In the genomic region with DNA sequence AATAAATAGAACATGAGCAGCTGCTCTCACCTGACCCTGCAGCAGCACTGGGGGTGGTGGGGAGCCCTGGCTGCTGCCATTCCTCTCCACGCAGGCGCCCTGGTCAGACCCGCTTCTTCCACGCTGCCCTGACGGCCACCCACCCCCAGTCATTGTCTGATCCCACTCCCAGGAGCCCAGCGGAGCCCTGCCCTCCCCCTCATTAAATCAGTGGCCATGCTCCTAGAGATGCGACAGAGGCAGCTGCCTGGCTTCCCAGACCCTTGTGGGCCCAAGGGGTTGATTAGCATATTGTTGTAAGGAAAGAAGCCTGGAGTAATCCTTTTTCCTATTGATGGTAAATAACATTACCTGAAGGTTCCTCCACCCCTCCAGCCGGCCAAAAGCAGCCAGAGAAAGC, we compare ENCODE assay signal across 17 cellular contexts.
DNase-seq lines count a peak whose midpoint lies in the region; ATAC-seq, FAIRE-seq and TF ChIP-seq lines count a peak whose summit lies in the region.
"Had no signal": no experiment of that assay in that cellular context is flagged by ENCODE, and none has a peak within 500 bp of the region (broad histone marks: within the 10 kb centered on the region; RNA-seq: fewer than 3 reads in every experiment).

No MANE protein-coding gene starts in this region.

- H3K27ac Mint-ChIP-seq in activated naive CD4-positive, alpha-beta T cell treated with anti-CD3 and anti-CD28 coated beads, Interleukin-2, amount 50 U/mL, for 72 hours, result peak overlapping the region; percentile 38 to 88
- H3K27ac Mint-ChIP-seq in activated B cell treated with CpG ODN at 0.5 μM for 24 hours, result peak overlapping the region; percentile 93
- peak overlapping the region; percentile 95 for H3K27ac Mint-ChIP-seq in stimulated activated naive B cell treated with anti-CD40 and anti-IgM and Interleukin-4, amounts not matched to agents 10 μg/mL and 1 μg/mL and 100 μg/mL, for 72 hours

- TF ChIP-seq CTCF in activated B cell treated with CpG ODN at 0.5 μM for 24 hours (IDR thresholded peaks at IDR 0.05), result no peak

- DNase-seq in activated naive CD4-positive, alpha-beta T cell treated with anti-CD3 and anti-CD28 coated beads, Interleukin-2, amount 50 U/mL, for 72 hours (ENCODE audit: low spot score in 2 of 2), result no peak
- DNase-seq in activated naive CD4-positive, alpha-beta T cell treated with anti-CD3 and anti-CD28 coated beads, Interleukin-2, amount 50 U/mL, for 16 hours, result no peak
- DNase-seq in activated B cell treated with CpG ODN at 0.5 μM for 24 hours (no peak), iPS-NIHi11 (ENCODE audit: low spot score) (peak; percentile 44), left cardiac atrium (no peak), GM12891 (ENCODE audit: insufficient read length, low spot score) (no peak)
- peak; percentile 13 for DNase-seq in stimulated activated naive B cell treated with anti-CD40 and anti-IgM and Interleukin-4, amounts not matched to agents 10 μg/mL and 1 μg/mL and 100 μg/mL, for 72 hours
- DNase-seq: activated CD4-positive, alpha-beta T cell treated with anti-CD3 and anti-CD28 coated beads, Interleukin-2, amount 50 U/mL, for 1 hour; activated T-cell treated with anti-CD3 and anti-CD28 coated beads, Interleukin-2, amount 50 U/mL, for 48 hours; adrenal gland; Calu3; KG1; NCI-H2107; PC-3; stimulated activated CD4-positive, alpha-beta T cell treated with anti-CD3 and anti-CD28 coated beads, Interleukin-1b, Interleukin-23, amount 100 ng/mL, for 48 hours; substantia nigra had no signal

- no peaks in the 10 kb centered on the region for H3K27me3 Mint-ChIP-seq in activated B cell treated with CpG ODN at 0.5 μM for 24 hours
- H3K27me3 Mint-ChIP-seq in stimulated activated naive B cell treated with anti-CD40 and anti-IgM and Interleukin-4, amounts not matched to agents 10 μg/mL and 1 μg/mL and 100 μg/mL, for 72 hours, result peaks cover 4 to 5% of the 10 kb centered on the region in 2 donors

- CTCF ChIA-PET in activated B cell treated with CpG ODN at 0.5 μM for 24 hours (lab: Charles Lee), result interaction anchor here (0.9 to 1.1 kb wide), 2 partner anchors 32 to 530 kb away, joined by 3 to 4 read pairs; no protein-coding TSS in a partner anchor

- no peak for TF ChIP-seq POLR2A in GM12891 (IDR thresholded peaks at IDR 0.05; ENCODE audit: low read depth, low read length)

- intact Hi-C loops in activated B cell treated with CpG ODN at 0.5 μM for 24 hours (cut with micrococcal nuclease) (loop anchor here (2.0 kb wide), 1 partner anchor 385 kb away; no protein-coding TSS in a partner anchor), left cardiac atrium (cut with DNase I) (no loop called here)

- FAIRE-seq in GM12891 (lab: Jason Lieb, UNC), result no peak

- H3K9me3 Mint-ChIP-seq in activated naive CD4-positive, alpha-beta T cell treated with anti-CD3 and anti-CD28 coated beads, Interleukin-2, amount 50 U/mL, for 72 hours, result no peaks in the 10 kb centered on the region
- no peaks in the 10 kb centered on the region for H3K9me3 Mint-ChIP-seq in activated B cell treated with CpG ODN at 0.5 μM for 24 hours
- H3K9me3 Mint-ChIP-seq in stimulated activated naive B cell treated with anti-CD40 and anti-IgM and Interleukin-4, amounts not matched to agents 10 μg/mL and 1 μg/mL and 100 μg/mL, for 72 hours, result no peaks in the 10 kb centered on the region

- POLR2A ChIA-PET in activated B cell treated with CpG ODN at 0.5 μM for 24 hours (lab: Charles Lee), result interaction anchor here (0.6 to 4.4 kb wide), 6 partner anchors 17 to 511 kb away, joined by 3 to 85 read pairs (median 7); a partner anchor contains a TSS

- peak overlapping the region; percentile 85 for H3K4me3 Mint-ChIP-seq in activated B cell treated with CpG ODN at 0.5 μM for 24 hours
- H3K4me3 Mint-ChIP-seq in stimulated activated naive B cell treated with anti-CD40 and anti-IgM and Interleukin-4, amounts not matched to agents 10 μg/mL and 1 μg/mL and 100 μg/mL, for 72 hours, result peak overlapping the region in 1 of 2 donors; percentile 34

- H3K36me3 Mint-ChIP-seq in activated naive CD4-positive, alpha-beta T cell treated with anti-CD3 and anti-CD28 coated beads, Interleukin-2, amount 50 U/mL, for 72 hours, result no peaks in the 10 kb centered on the region
- H3K36me3 Mint-ChIP-seq in activated B cell treated with CpG ODN at 0.5 μM for 24 hours (ENCODE audit: low read depth), result no peaks in the 10 kb centered on the region
- no peaks in the 10 kb centered on the region for H3K36me3 Mint-ChIP-seq in stimulated activated naive B cell treated with anti-CD40 and anti-IgM and Interleukin-4, amounts not matched to agents 10 μg/mL and 1 μg/mL and 100 μg/mL, for 72 hours

- no peak for ATAC-seq in activated naive CD4-positive, alpha-beta T cell treated with anti-CD3 and anti-CD28 coated beads, Interleukin-2, amount 50 U/mL, for 72 hours
- no peak for ATAC-seq in activated B cell treated with CpG ODN at 0.5 μM for 24 hours (ENCODE audit: low read depth)
- no peak for ATAC-seq in stimulated activated naive B cell treated with anti-CD40 and anti-IgM and Interleukin-4, amounts not matched to agents 10 μg/mL and 1 μg/mL and 100 μg/mL, for 72 hours (replicated peaks)
- no peak for ATAC-seq in left cardiac atrium
- no peak for ATAC-seq in activated CD4-positive, CD25-positive, alpha-beta regulatory T cell treated with anti-CD3 and anti-CD28 coated beads, Interleukin-2, amount 50 U/mL, for 24 hours
- ATAC-seq: PC-3 had no signal

- peaks cover 62% of the 10 kb centered on the region for H3K4me1 Mint-ChIP-seq in activated B cell treated with CpG ODN at 0.5 μM for 24 hours
- H3K4me1 Mint-ChIP-seq in stimulated activated naive B cell treated with anti-CD40 and anti-IgM and Interleukin-4, amounts not matched to agents 10 μg/mL and 1 μg/mL and 100 μg/mL, for 72 hours, result peaks cover 26 to 56% of the 10 kb centered on the region in 2 donors

TF ChIP-seq in GM12891, 5 proteins besides CTCF, POLR2A, EP300 and RAD21:
- TF ChIP-seq PAX5 (IDR thresholded peaks at IDR 0.05; ENCODE audit: insufficient read depth, low read length, severe bottlenecking) (no peak), POU2F2 (IDR thresholded peaks at IDR 0.05; ENCODE audit: low read depth, low read length) (no peak), POLR2AphosphoS5 (IDR thresholded peaks at IDR 0.05; ENCODE audit: low read depth, low read length) (no peak), SPI1 (IDR thresholded peaks at IDR 0.05; ENCODE audit: low read depth, low read length) (no peak), TAF1 (IDR thresholded peaks at IDR 0.05; ENCODE audit: low read depth, low read length) (no peak)
TF ChIP-seq in GM12891: peak in this region for 0.

Comparison
In these comparisons a context has a peak if more than half of its experiments do, and no peak if none do; other contexts are left out.
1. DNase-seq: peak in iPS-NIHi11 (single experiment) and stimulated activated naive B cell treated with anti-CD40 and anti-IgM and Interleukin-4, amounts not matched to agents 10 μg/mL and 1 μg/mL and 100 μg/mL, for 72 hours (single experiment); none in activated naive CD4-positive, alpha-beta T cell treated with anti-CD3 and anti-CD28 coated beads, Interleukin-2, amount 50 U/mL, for 72 hours (0 of 2), activated naive CD4-positive, alpha-beta T cell treated with anti-CD3 and anti-CD28 coated beads, Interleukin-2, amount 50 U/mL, for 16 hours (single experiment), activated B cell treated with CpG ODN at 0.5 μM for 24 hours (single experiment), left cardiac atrium (single experiment) and GM12891 (single experiment).
2. Peak in every context shown above with its lines, with median percentiles within 50 percentile points of each other: H3K27ac Mint-ChIP-seq.